Comparison of ENCODE assay signal across 10 cellular contexts in genomic region chr20:53138454-53139291, GRCh38.
DNase-seq lines count a peak whose midpoint lies in the region; ATAC-seq and TF ChIP-seq lines count a peak whose summit lies in the region.
"Had no signal": no experiment of that assay in that cellular context is flagged by ENCODE, and none has a peak within 500 bp of the region (broad histone marks: within the 10 kb centered on the region; RNA-seq: fewer than 3 reads in every experiment).

No MANE protein-coding gene starts in this region.

- H3K27me3 ChIP-seq in prostate gland (replicated peaks; ENCODE audit: insufficient read depth): no peaks in the 10 kb centered on the region
- H3K27me3 ChIP-seq in ascending aorta: no peaks in the 10 kb centered on the region
- no peaks in the 10 kb centered on the region for H3K27me3 ChIP-seq in body of pancreas
- H3K27me3 ChIP-seq: BLaER1 treated with 17β-estradiol and CSF1 and Interleukin-3, amounts not matched to agents 10 nM and 100 nM; right lobe of liver had no signal

- intact Hi-C loops in prostate gland (cut with DNase I) (no loop called here), ascending aorta (cut with DNase I) (no loop called here), body of pancreas (cut with DNase I) (no loop called here)

- H3K27ac ChIP-seq in prostate gland (no peak overlapping the region), ascending aorta (no peak overlapping the region), body of pancreas (no peak overlapping the region)
- H3K27ac ChIP-seq: BLaER1 treated with 17β-estradiol and CSF1 and Interleukin-3, amounts not matched to agents 10 nM and 100 nM; right lobe of liver had no signal

- H3K36me3 ChIP-seq in prostate gland (no peaks in the 10 kb centered on the region), ascending aorta (no peaks in the 10 kb centered on the region), body of pancreas (replicated peaks in 1 of 2; ENCODE audit: insufficient read depth in 1 of 2, low read depth in 2 of 2) (no peaks in the 10 kb centered on the region)
- H3K36me3 ChIP-seq: BLaER1 treated with 17β-estradiol and CSF1 and Interleukin-3, amounts not matched to agents 10 nM and 100 nM; right lobe of liver had no signal

- no peak for TF ChIP-seq CTCF in AG10803 (conservative IDR thresholded peaks at IDR 0.05; ENCODE audit: low read length)
- no peak for TF ChIP-seq CTCF in prostate gland (IDR thresholded peaks at IDR 0.05)
- no peak for TF ChIP-seq CTCF in ascending aorta (IDR thresholded peaks at IDR 0.05)
- TF ChIP-seq CTCF in body of pancreas (IDR thresholded peaks at IDR 0.05): no peak

- 89% methylated on average over 3 of the region's 3 CpGs for WGBS in prostate gland
- 67 to 84% methylated on average over 3 of the region's 3 CpGs for WGBS in body of pancreas, 2 donors

- H3K4me3 ChIP-seq in AG10803 (ENCODE audit: low read length) (no peak overlapping the region), prostate gland (no peak overlapping the region), ascending aorta (no peak overlapping the region), body of pancreas (no peak overlapping the region)
- H3K4me3 ChIP-seq: BLaER1 treated with 17β-estradiol and CSF1 and Interleukin-3, amounts not matched to agents 10 nM and 100 nM; right lobe of liver had no signal

- no peaks in the 10 kb centered on the region for H3K4me1 ChIP-seq in prostate gland (replicated peaks)
- H3K4me1 ChIP-seq in ascending aorta: no peaks in the 10 kb centered on the region
- H3K4me1 ChIP-seq in body of pancreas: no peaks in the 10 kb centered on the region
- H3K4me1 ChIP-seq: BLaER1 treated with 17β-estradiol and CSF1 and Interleukin-3, amounts not matched to agents 10 nM and 100 nM; right lobe of liver had no signal

- DNase-seq in AG10803 (ENCODE audit: low read depth) (peak; percentile 36), prostate gland (ENCODE audit: low spot score) (no peak), ascending aorta (ENCODE audit: low spot score in 2 of 2) (no peak), body of pancreas (no peak)
- DNase-seq: right lobe of liver had no signal

- TF ChIP-seq POLR2A in prostate gland (IDR thresholded peaks at IDR 0.05) (no peak), body of pancreas (IDR thresholded peaks at IDR 0.05) (no peak)

- ATAC-seq in GM18861 (IDR thresholded peaks at IDR 0.05; ENCODE audit: unreplicated experiment) (peak; percentile 59), GM21717 (IDR thresholded peaks at IDR 0.05; ENCODE audit: unreplicated experiment) (peak; percentile 97), HG03175 (IDR thresholded peaks at IDR 0.05; ENCODE audit: unreplicated experiment) (peak; percentile 85), HG02970 (IDR thresholded peaks at IDR 0.05; ENCODE audit: low FRiP score, unreplicated experiment) (no peak), body of pancreas (no peak)
- ATAC-seq: right lobe of liver had no signal

- no peaks in the 10 kb centered on the region for H3K9me3 ChIP-seq in prostate gland
- H3K9me3 ChIP-seq in ascending aorta: no peaks in the 10 kb centered on the region
- no peaks in the 10 kb centered on the region for H3K9me3 ChIP-seq in body of pancreas
- H3K9me3 ChIP-seq: right lobe of liver had no signal

Comparison
In these comparisons a context has a peak if more than half of its experiments do, and no peak if none do; other contexts are left out.
1. ATAC-seq: peak in GM18861 (single experiment), GM21717 (single experiment) and HG03175 (single experiment); none in HG02970 (single experiment) and body of pancreas (single experiment).